13 cellular contexts compared by ENCODE assay signal in genomic region chr5:140174014-140174413, GRCh38. TPM values are rescaled to one million over a fixed set of nuclear protein-coding genes. Genes with fewer than 3 reads are reported as not detected.
DNase-seq lines count a peak whose midpoint lies in the region; ATAC-seq and TF ChIP-seq lines count a peak whose summit lies in the region.
"Had no signal": no experiment of that assay in that cellular context is flagged by ENCODE, and none has a peak within 500 bp of the region (broad histone marks: within the 10 kb centered on the region; RNA-seq: fewer than 3 reads in every experiment).

No MANE protein-coding gene starts in this region.

- no peaks in the 10 kb centered on the region for H3K27me3 Mint-ChIP-seq in activated CD4-positive, alpha-beta T cell treated with anti-CD3 and anti-CD28 coated beads for 36 hours
- H3K27me3 Mint-ChIP-seq in endothelial cell (ENCODE audit: unreplicated experiment) = peaks cover 12% of the 10 kb centered on the region

- peak overlapping the region; percentile 92; the same call in 1 of the 2 replicates for H3K4me2 ChIP-seq in OCI-LY7 (ENCODE audit: low read length)

- no TSS peak for BruUV-seq in OCI-LY7 (replicated peaks; lab: Mats Ljungman, UMichigan)

- TF ChIP-seq CTCF in OCI-LY7 (conservative IDR thresholded peaks at IDR 0.05; ENCODE audit: low read length) (no peak), endothelial cell (IDR thresholded peaks at IDR 0.05; ENCODE audit: unreplicated experiment) (no peak)

- peaks cover 9% of the 10 kb centered on the region; the same call in 1 of the 2 replicates for H3K79me2 ChIP-seq in OCI-LY7 (ENCODE audit: insufficient read depth, low read depth, low read length)

- CTCF ChIA-PET in activated CD4-positive, alpha-beta T cell treated with anti-CD3 and anti-CD28 coated beads for 36 hours (lab: Charles Lee) = interaction anchor here (0.7 to 2.2 kb wide), 4 partner anchors 8 to 178 kb away, joined by 3 to 9 read pairs (median 4); partner anchors contain the start of gene NRG2
- CTCF ChIA-PET in OCI-LY7 (lab: Charles Lee; ENCODE audit: unreplicated experiment) = interaction anchor here (1.2 kb wide), 1 partner anchor 473 kb away, joined by 3 read pairs; the partner anchor contains the start of genes IK and NDUFA2

- no peaks in the 10 kb centered on the region for H3K36me3 Mint-ChIP-seq in activated CD4-positive, alpha-beta T cell treated with anti-CD3 and anti-CD28 coated beads for 36 hours (ENCODE audit: low read depth)
- H3K36me3 Mint-ChIP-seq in endothelial cell (ENCODE audit: low read depth, unreplicated experiment) = peaks cover 4% of the 10 kb centered on the region
- H3K36me3 Mint-ChIP-seq in stimulated activated effector memory CD8-positive, alpha-beta T cell treated with anti-CD3 and anti-CD28 coated beads, Interleukin-12 subunit alpha, Interleukin-12 subunit beta, amount 100 ng/mL, for 72 hours = peaks cover 5% of the 10 kb centered on the region

- no peaks in the 10 kb centered on the region for H3K9me3 Mint-ChIP-seq in activated CD4-positive, alpha-beta T cell treated with anti-CD3 and anti-CD28 coated beads for 36 hours (ENCODE audit: low read depth)
- no peaks in the 10 kb centered on the region for H3K9me3 Mint-ChIP-seq in endothelial cell (ENCODE audit: unreplicated experiment)
- no peaks in the 10 kb centered on the region for H3K9me3 Mint-ChIP-seq in stimulated activated effector memory CD8-positive, alpha-beta T cell treated with anti-CD3 and anti-CD28 coated beads, Interleukin-12 subunit alpha, Interleukin-12 subunit beta, amount 100 ng/mL, for 72 hours

- DNase-seq in activated CD4-positive, alpha-beta T cell treated with anti-CD3 and anti-CD28 coated beads for 36 hours = no peak
- DNase-seq in activated CD4-positive, alpha-beta T cell treated with anti-CD3 and anti-CD28 coated beads for 1 hour = no peak
- DNase-seq in OCI-LY7 (ENCODE audit: low spot score) (no peak), endothelial cell (ENCODE audit: low spot score) (no peak), SHP77 (lab: John Stamatoyannopoulos, UW) (no peak), foreskin melanocyte (no peak)
- no peak for DNase-seq in stimulated activated effector memory CD8-positive, alpha-beta T cell treated with anti-CD3 and anti-CD28 coated beads, Interleukin-12 subunit alpha, Interleukin-12 subunit beta, amount 100 ng/mL, for 72 hours (ENCODE audit: low spot score in 2 of 2)
- DNase-seq: amniotic stem cell; NCI-H1048; SHP77 treated with DMSO at 0.1 percent for 48 hours; stimulated activated CD4-positive, alpha-beta T cell treated with anti-CD3 and anti-CD28 coated beads, Interleukin-12 subunit alpha, Interleukin-12 subunit beta, amount 100 ng/mL, for 4 hours; stimulated activated CD8-positive, alpha-beta memory T cell treated with anti-CD3 and anti-CD28 coated beads, Interleukin-4, amount 100 ng/mL, for 48 hours had no signal

- ATAC-seq in activated CD4-positive, alpha-beta T cell treated with anti-CD3 and anti-CD28 coated beads for 36 hours = no peak
- no peak for ATAC-seq in stimulated activated effector memory CD8-positive, alpha-beta T cell treated with anti-CD3 and anti-CD28 coated beads, Interleukin-12 subunit alpha, Interleukin-12 subunit beta, amount 100 ng/mL, for 72 hours
- ATAC-seq in HG03442 (IDR thresholded peaks at IDR 0.05; ENCODE audit: unreplicated experiment) = no peak

- POLR2A ChIA-PET in activated CD4-positive, alpha-beta T cell treated with anti-CD3 and anti-CD28 coated beads for 36 hours (lab: Charles Lee) = no interaction called here
- POLR2A ChIA-PET in OCI-LY7 (lab: Charles Lee) = interaction anchor here (0.6 to 1.2 kb wide), 6 partner anchors 11 to 1744 kb away, joined by 3 to 9 read pairs (median 4); no protein-coding TSS in a partner anchor

- H4K20me1 ChIP-seq in OCI-LY7 (ENCODE audit: insufficient read depth, low read length) = no peaks in the 10 kb centered on the region

- intact Hi-C loops in activated CD4-positive, alpha-beta T cell treated with anti-CD3 and anti-CD28 coated beads for 36 hours (cut with DNase I, micrococcal nuclease) = loop anchor here (2.0 to 10.0 kb wide), 3 partner anchors 65 to 541 kb away; partner anchors contain the start of gene HBEGF (in 1 of the 2)
- intact Hi-C loops in OCI-LY7 (cut with micrococcal nuclease; ENCODE audit: unreplicated experiment) = no loop called here

- peak overlapping the region; percentile 91 for H3K4me3 Mint-ChIP-seq in activated CD4-positive, alpha-beta T cell treated with anti-CD3 and anti-CD28 coated beads for 36 hours
- H3K4me3 Mint-ChIP-seq in endothelial cell (ENCODE audit: unreplicated experiment) = peak overlapping the region; percentile 76
- H3K4me3 Mint-ChIP-seq in stimulated activated effector memory CD8-positive, alpha-beta T cell treated with anti-CD3 and anti-CD28 coated beads, Interleukin-12 subunit alpha, Interleukin-12 subunit beta, amount 100 ng/mL, for 72 hours = peak overlapping the region; percentile 89

- no peaks in the 10 kb centered on the region for H3K9me3 ChIP-seq in OCI-LY7 (ENCODE audit: low read length)

- peak overlapping the region; percentile 90; the same call in 1 of the 2 replicates for H2AFZ ChIP-seq in OCI-LY7 (ENCODE audit: low read length)

- no peak overlapping the region for H3K4me3 ChIP-seq in OCI-LY7 (ENCODE audit: low read depth, low read length, poor library complexity, severe bottlenecking)

- no peaks in the 10 kb centered on the region for H3K36me3 ChIP-seq in OCI-LY7 (ENCODE audit: insufficient read depth, low read length)

- H3K4me1 Mint-ChIP-seq in activated CD4-positive, alpha-beta T cell treated with anti-CD3 and anti-CD28 coated beads for 36 hours = peaks cover 15% of the 10 kb centered on the region
- peaks cover 10% of the 10 kb centered on the region for H3K4me1 Mint-ChIP-seq in endothelial cell (ENCODE audit: unreplicated experiment)
- H3K4me1 Mint-ChIP-seq in stimulated activated effector memory CD8-positive, alpha-beta T cell treated with anti-CD3 and anti-CD28 coated beads, Interleukin-12 subunit alpha, Interleukin-12 subunit beta, amount 100 ng/mL, for 72 hours = peaks cover 14% of the 10 kb centered on the region

- H3K4me1 ChIP-seq in OCI-LY7 (ENCODE audit: insufficient read depth, low read length, poor library complexity, severe bottlenecking) = peaks cover 10% of the 10 kb centered on the region

- no peak overlapping the region for H3K27ac ChIP-seq in OCI-LY7 (ENCODE audit: low read depth, low read length, poor library complexity, severe bottlenecking)

- H3K9me2 ChIP-seq in OCI-LY7 (ENCODE audit: insufficient read depth, low read length) = no peaks in the 10 kb centered on the region

- peak overlapping the region; percentile 4 for H3K27ac Mint-ChIP-seq in activated CD4-positive, alpha-beta T cell treated with anti-CD3 and anti-CD28 coated beads for 36 hours
- no peak overlapping the region for H3K27ac Mint-ChIP-seq in endothelial cell (ENCODE audit: unreplicated experiment)
- H3K27ac Mint-ChIP-seq in stimulated activated effector memory CD8-positive, alpha-beta T cell treated with anti-CD3 and anti-CD28 coated beads, Interleukin-12 subunit alpha, Interleukin-12 subunit beta, amount 100 ng/mL, for 72 hours = peak overlapping the region; percentile 89

RNA-seq across cellular contexts. Expression of gene CYSTM1, which starts 1.0 kb away (rescaled TPM):
- total RNA-seq in activated CD4-positive, alpha-beta T cell treated with anti-CD3 and anti-CD28 coated beads for 36 hours = 10 to 100 TPM; 15.2 to 18.7 TPM
- total RNA-seq in OCI-LY7 (2014; rRNA removed; shearing (Covaris generic)) = 11.4 and 36.7 TPM in 2 replicates
- 21.4 and 23.8 TPM in 2 replicates for total RNA-seq in OCI-LY7 (2022)
- total RNA-seq in endothelial cell (ENCODE audit: unreplicated experiment) = 21.7 TPM

RNA-seq across cellular contexts. Expression of gene IGIP, which starts 48.3 kb away (rescaled TPM):
- total RNA-seq in activated CD4-positive, alpha-beta T cell treated with anti-CD3 and anti-CD28 coated beads for 36 hours = 1 to 10 TPM; 1.7 to 1.9 TPM
- total RNA-seq in OCI-LY7 (2014; rRNA removed; shearing (Covaris generic)) = 3.0 and 3.3 TPM in 2 replicates
- total RNA-seq in OCI-LY7 (2022) = 4.9 and 5.5 TPM in 2 replicates
- 1.3 TPM for total RNA-seq in endothelial cell (ENCODE audit: unreplicated experiment)
